30 cellular contexts compared by ENCODE assay signal in genomic region chrX:17039826-17040225, GRCh38.
DNase-seq lines count a peak whose midpoint lies in the region; ATAC-seq and TF ChIP-seq lines count a peak whose summit lies in the region.
"Had no signal": no experiment of that assay in that cellular context is flagged by ENCODE, and none has a peak within 500 bp of the region (broad histone marks: within the 10 kb centered on the region; RNA-seq: fewer than 3 reads in every experiment).

No MANE protein-coding gene starts in this region.

- H3K4me2 ChIP-seq in MM.1S (ENCODE audit: low read depth, low read length) = no peak overlapping the region

- 87 to 93% methylated on average over 1 of the region's 1 CpG for WGBS in sigmoid colon, 2 donors
- 42% methylated on average over 1 of the region's 1 CpG for WGBS in prostate gland

- TF ChIP-seq EP300 in sigmoid colon (IDR thresholded peaks at IDR 0.05) = no peak

- no peaks in the 10 kb centered on the region for H3K36me3 ChIP-seq in adipocyte (ENCODE audit: control insufficient read depth, insufficient read depth, low read length, severe bottlenecking)
- H3K36me3 ChIP-seq in sigmoid colon = no peaks in the 10 kb centered on the region
- H3K36me3 ChIP-seq in MM.1S (replicated peaks; ENCODE audit: insufficient read depth, low read length) = no peaks in the 10 kb centered on the region
- H3K36me3 ChIP-seq in prostate gland = no peaks in the 10 kb centered on the region
- H3K36me3 ChIP-seq: heart left ventricle, ovary had no signal

- H3K27ac ChIP-seq in sigmoid colon = peak overlapping the region in 3 of 4 donors; percentile 73 to 77 (median 73)
- H3K27ac ChIP-seq in MM.1S (ENCODE audit: low read length) = no peak overlapping the region
- H3K27ac ChIP-seq in prostate gland = no peak overlapping the region
- H3K27ac ChIP-seq: RWPE1, testis had no signal

- no peaks in the 10 kb centered on the region for H3K79me2 ChIP-seq in MM.1S (ENCODE audit: low read length)

- no peak for ATAC-seq in GM21576 (IDR thresholded peaks at IDR 0.05; ENCODE audit: unreplicated experiment)
- ATAC-seq: CD8-positive, alpha-beta T cell; heart left ventricle; HepG2; right cardiac atrium; T-helper 17 cell had no signal

- TF ChIP-seq CTCF in fibroblast of mammary gland (conservative IDR thresholded peaks at IDR 0.05; ENCODE audit: control insufficient read depth, insufficient read depth, low read depth, low read length) (no peak), sigmoid colon (IDR thresholded peaks at IDR 0.05) (no peak), MM.1S (IDR thresholded peaks at IDR 0.05; ENCODE audit: low read length) (no peak), prostate gland (IDR thresholded peaks at IDR 0.05) (no peak)

- TF ChIP-seq POLR2A in sigmoid colon (IDR thresholded peaks at IDR 0.05) (no peak), prostate gland (IDR thresholded peaks at IDR 0.05) (no peak)

- no peaks in the 10 kb centered on the region for H3K9me2 ChIP-seq in MM.1S (replicated peaks; ENCODE audit: insufficient read depth, low read length)

- no peaks in the 10 kb centered on the region for H4K20me1 ChIP-seq in MM.1S (ENCODE audit: insufficient read depth, low read length)

- H3K9me3 ChIP-seq in adipocyte (ENCODE audit: control insufficient read depth, low read length) = peaks cover 5% of the 10 kb centered on the region
- H3K9me3 ChIP-seq in sigmoid colon = no peaks in the 10 kb centered on the region
- H3K9me3 ChIP-seq in MM.1S (replicated peaks; ENCODE audit: insufficient read depth, low read length) = no peaks in the 10 kb centered on the region
- H3K9me3 ChIP-seq in prostate gland = no peaks in the 10 kb centered on the region
- H3K9me3 ChIP-seq: heart left ventricle, ovary, testis had no signal

- H3K9ac ChIP-seq in adipocyte (ENCODE audit: low read length) (no peak overlapping the region), MM.1S (ENCODE audit: low read length) (no peak overlapping the region)

- DNase-seq in HCEC 1CT (peak; percentile 31), adipocyte (ENCODE audit: low read depth) (peak; percentile 64), fibroblast of mammary gland (ENCODE audit: low read depth) (peak; percentile 70), sigmoid colon (no peak), MM.1S (no peak), prostate gland (ENCODE audit: low spot score) (no peak)
- DNase-seq: activated CD4-positive, alpha-beta memory T cell treated with anti-CD3 and anti-CD28 coated beads for 36 hours; activated CD4-positive, CD25-positive, alpha-beta regulatory T cell treated with anti-CD3 and anti-CD28 coated beads, Interleukin-2, amount 50 U/mL, for 72 hours; activated CD8-positive, alpha-beta memory T cell treated with anti-CD3 and anti-CD28 coated beads, Interleukin-2, amount 50 U/mL, for 48 hours; activated naive CD4-positive, alpha-beta T cell treated with anti-CD3 and anti-CD28 coated beads, Interleukin-2, amount 50 U/mL, for 16 hours; aorta; CD8-positive, alpha-beta T cell; cerebellar nuclear complex; DMS153; dorsolateral prefrontal cortex; H7; heart left ventricle; NCI-H1105 treated with DMSO at 0.1 percent for 48 hours; NCI-H2081; NCI-H446; NCI-H82; ovary; right cardiac atrium; stimulated activated CD4-positive, alpha-beta T cell treated with anti-CD3 and anti-CD28 coated beads, Interleukin-15, amount 100 ng/mL, for 24 hours; stimulated activated naive CD4-positive, alpha-beta T cell; T-helper 17 cell; testis had no signal

- intact Hi-C loops in sigmoid colon (cut with DNase I) = no loop called here
- intact Hi-C loops in prostate gland (cut with DNase I) = loop anchor here (5.0 to 10.0 kb wide), 3 partner anchors 55 to 215 kb away; no protein-coding TSS in a partner anchor

- H3K27me3 ChIP-seq in adipocyte (replicated peaks; ENCODE audit: control insufficient read depth, insufficient read depth, low read length) (peaks cover 25% of the 10 kb centered on the region), sigmoid colon (no peaks in the 10 kb centered on the region), MM.1S (replicated peaks; ENCODE audit: insufficient read depth, low read length) (no peaks in the 10 kb centered on the region), prostate gland (replicated peaks; ENCODE audit: insufficient read depth) (no peaks in the 10 kb centered on the region)
- H3K27me3 ChIP-seq: ovary, testis had no signal

- H3F3A ChIP-seq in MM.1S (ENCODE audit: insufficient read depth, low read length) = no peaks in the 10 kb centered on the region

- H3K4me3 ChIP-seq in adipocyte (ENCODE audit: low read length) (no peak overlapping the region), fibroblast of mammary gland (ENCODE audit: control insufficient read depth, low read depth, low read length) (no peak overlapping the region), sigmoid colon (no peak overlapping the region), MM.1S (ENCODE audit: low read length) (no peak overlapping the region), prostate gland (no peak overlapping the region)
- H3K4me3 ChIP-seq: dorsolateral prefrontal cortex, heart left ventricle, ovary, testis had no signal

- peaks cover 21% of the 10 kb centered on the region for H3K4me1 ChIP-seq in adipocyte (ENCODE audit: control insufficient read depth, insufficient read depth, low read length)
- peaks cover 0 to 36% (median 14%) of the 10 kb centered on the region in 4 donors for H3K4me1 ChIP-seq in sigmoid colon
- peaks cover 13% of the 10 kb centered on the region for H3K4me1 ChIP-seq in MM.1S (ENCODE audit: low read length)
- no peaks in the 10 kb centered on the region for H3K4me1 ChIP-seq in prostate gland (replicated peaks)
- H3K4me1 ChIP-seq: testis had no signal

- no peak overlapping the region for H2AFZ ChIP-seq in MM.1S (ENCODE audit: low read length)

Comparison
In these comparisons a context has a peak if more than half of its experiments do, and no peak if none do; other contexts are left out.
1. DNase-seq: peak in HCEC 1CT (single experiment), adipocyte (single experiment) and fibroblast of mammary gland (single experiment); none in sigmoid colon (single experiment), MM.1S (single experiment) and prostate gland (single experiment).
2. H3K27ac ChIP-seq: peak in sigmoid colon (3 of 4); none in MM.1S (single experiment) and prostate gland (0 of 2).